26 cellular contexts compared by ENCODE assay signal in the genomic region with DNA sequence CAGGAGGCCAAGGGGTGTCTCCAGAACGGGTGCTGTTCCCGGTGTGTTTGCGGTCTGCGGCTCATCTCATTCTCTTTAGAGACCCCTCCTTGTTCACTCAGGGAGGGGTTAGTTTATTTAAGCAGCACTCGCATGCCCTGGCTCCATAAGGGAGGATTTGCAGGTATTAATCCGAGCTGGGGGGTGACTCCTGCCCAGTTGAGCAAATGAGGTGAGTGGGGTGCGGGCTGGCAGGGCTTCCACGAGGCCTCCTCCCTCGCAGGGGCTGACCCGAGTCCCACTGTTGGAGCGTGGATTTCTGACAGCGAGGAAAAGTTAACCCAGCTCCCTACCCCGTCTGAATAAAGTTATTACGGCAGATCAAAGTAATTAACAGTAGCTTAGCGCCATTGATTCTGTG.
"Had no signal": no experiment of that assay in that cellular context is flagged by ENCODE, and none has a peak within 500 bp of the region (broad histone marks: within the 10 kb centered on the region; RNA-seq: fewer than 3 reads in every experiment).

No MANE protein-coding gene starts in this region.

- H3K4me1 ChIP-seq: lower lobe of right lung, pancreas, prostate gland, suprapubic skin, tibial artery, upper lobe of right lung, uterus had no signal

- H3K27me3 ChIP-seq: hepatocyte, suprapubic skin, uterus had no signal

- ATAC-seq: left cardiac atrium; left lobe of liver; lower lobe of right lung; natural killer cell treated with Interleukin-12 subunit alpha and Interleukin-12 subunit beta and Interleukin-15 and Interleukin-18, amount 100 ng/mL, for 72 hours; pancreas; right cardiac atrium; sciatic nerve; stimulated activated effector memory CD8-positive, alpha-beta T cell treated with anti-CD3 and anti-CD28 coated beads, Interleukin-12 subunit alpha, Interleukin-12 subunit beta, amount 100 ng/mL, for 72 hours; upper lobe of right lung had no signal

- DNase-seq: kidney glomerular epithelial cell; left cardiac atrium; lower lobe of right lung; mammary epithelial cell; mesenchymal stem cell; naive B cell; pancreas; posterior cingulate gyrus; retina; right cardiac atrium; stimulated activated CD4-positive, alpha-beta T cell treated with anti-CD3 and anti-CD28 coated beads, Interleukin-4, amount 100 ng/mL, for 24 hours; stimulated activated naive CD4-positive, alpha-beta T cell; tibial artery; trophoblast cell; upper lobe of right lung; uterus had no signal

- H3K9me3 ChIP-seq: lower lobe of right lung, pancreas, prostate gland, suprapubic skin, thoracic aorta, tibial artery, upper lobe of right lung, uterus had no signal

- FAIRE-seq: keratinocyte, pancreas had no signal

- H3K4me3 ChIP-seq: hepatocyte, lower lobe of right lung, pancreas, prostate gland, skin epidermis, suprapubic skin, thoracic aorta, tibial artery, upper lobe of right lung, uterus had no signal

- H3K36me3 ChIP-seq: lower lobe of right lung, pancreas, prostate gland, suprapubic skin, thoracic aorta, tibial artery, upper lobe of right lung, uterus had no signal

- H3K27ac ChIP-seq: hepatocyte, lower lobe of right lung, pancreas, prostate gland, skin epidermis, suprapubic skin, thoracic aorta, tibial artery, upper lobe of right lung, uterus had no signal
